In the genomic region with DNA sequence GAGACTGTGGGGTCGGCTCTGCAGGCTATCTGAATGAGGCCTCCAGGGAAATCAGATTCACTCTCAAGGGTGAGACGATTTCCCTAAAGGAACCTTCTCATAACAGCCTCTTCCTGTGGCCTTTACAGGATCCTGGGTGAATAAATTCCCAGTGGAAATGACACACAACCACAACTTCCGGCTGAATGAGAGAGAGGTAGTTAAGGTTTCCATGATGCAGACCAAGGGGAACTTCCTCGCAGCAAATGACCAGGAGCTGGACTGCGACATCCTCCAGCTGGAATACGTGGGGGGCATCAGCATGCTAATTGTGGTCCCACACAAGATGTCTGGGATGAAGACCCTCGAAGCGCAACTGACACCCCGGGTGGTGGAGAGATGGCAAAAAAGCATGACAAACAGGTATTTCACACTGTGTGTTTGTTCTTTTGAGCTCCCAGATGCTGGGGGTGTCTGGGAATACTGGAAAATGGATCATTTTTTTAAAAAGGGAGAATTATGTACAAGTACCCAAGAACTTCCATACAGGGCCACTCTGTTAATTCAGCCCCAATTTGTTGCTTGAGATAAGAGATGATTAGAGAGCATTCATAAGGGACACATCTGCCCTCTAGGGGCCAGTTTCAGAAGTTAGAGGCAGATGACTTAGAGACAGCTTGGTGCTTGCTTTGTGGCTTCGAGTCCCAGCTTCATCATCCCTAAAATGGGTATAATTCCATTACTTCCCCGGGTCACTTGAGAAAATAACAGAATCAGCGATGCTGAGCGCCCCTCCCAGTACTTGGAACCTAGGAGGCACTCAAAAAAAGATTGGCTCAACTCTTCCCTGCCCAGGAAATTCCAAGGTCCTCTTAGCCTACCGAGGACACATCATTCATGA, we compare ENCODE assay signal across 1 cellular context.
A peak's percentile ranks its signal among the peaks of the same experiment; 100 is the strongest.
TF ChIP-seq lines count a peak whose summit lies in the region.

No MANE protein-coding gene starts in this region.

TF ChIP-seq in K562, 482 proteins besides CTCF, POLR2A, EP300 and RAD21 (continued from another document and continues in another):
- TF ChIP-seq, protein P1, sequence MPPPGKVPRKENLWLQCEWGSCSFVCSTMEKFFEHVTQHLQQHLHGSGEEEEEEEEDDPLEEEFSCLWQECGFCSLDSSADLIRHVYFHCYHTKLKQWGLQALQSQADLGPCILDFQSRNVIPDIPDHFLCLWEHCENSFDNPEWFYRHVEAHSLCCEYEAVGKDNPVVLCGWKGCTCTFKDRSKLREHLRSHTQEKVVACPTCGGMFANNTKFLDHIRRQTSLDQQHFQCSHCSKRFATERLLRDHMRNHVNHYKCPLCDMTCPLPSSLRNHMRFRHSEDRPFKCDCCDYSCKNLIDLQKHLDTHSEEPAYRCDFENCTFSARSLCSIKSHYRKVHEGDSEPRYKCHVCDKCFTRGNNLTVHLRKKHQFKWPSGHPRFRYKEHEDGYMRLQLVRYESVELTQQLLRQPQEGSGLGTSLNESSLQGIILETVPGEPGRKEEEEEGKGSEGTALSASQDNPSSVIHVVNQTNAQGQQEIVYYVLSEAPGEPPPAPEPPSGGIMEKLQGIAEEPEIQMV (tag; conservative IDR thresholded peaks at IDR 0.05; ENCODE audit: low read depth): no peak
- TF ChIP-seq DACH1 (IDR thresholded peaks at IDR 0.05; ENCODE audit: partially characterized antibody) (no peak), STAT5A (IDR thresholded peaks at IDR 0.05; ENCODE audit: borderline replicate concordance, low read length) (no peak), ZNF311 (CRISPR knock-in tag; IDR thresholded peaks at IDR 0.05) (no peak), ZNF586 (CRISPR knock-in tag; conservative IDR thresholded peaks at IDR 0.05) (peak; percentile 12; the same call in 1 of the 2 replicates), CHD1 (IDR thresholded peaks at IDR 0.05; ENCODE audit: low read length) (no peak), ZNF699 (CRISPR knock-in tag; IDR thresholded peaks at IDR 0.05; ENCODE audit: insufficient replicate concordance) (no peak), SUPT5H (IDR thresholded peaks at IDR 0.05) (no peak), GABPA (tag; conservative IDR thresholded peaks at IDR 0.05; ENCODE audit: low read depth) (no peak), KLF13 (tag; IDR thresholded peaks at IDR 0.05; ENCODE audit: borderline replicate concordance, low read depth) (no peak), ZNF184 (CRISPR knock-in tag; IDR thresholded peaks at IDR 0.05) (no peak), CREBBP (IDR thresholded peaks at IDR 0.05; ENCODE audit: low read depth, low read length) (no peak), ETS2 (tag; IDR thresholded peaks at IDR 0.05; ENCODE audit: borderline replicate concordance, poor library complexity, severe bottlenecking) (no peak), U2AF1 (optimal IDR thresholded peaks at IDR 0.05; ENCODE audit: low read depth, low read length) (no peak), MED1 (CRISPR knock-in tag; IDR thresholded peaks at IDR 0.05; ENCODE audit: borderline replicate concordance) (no peak), BRF1 (IDR thresholded peaks at IDR 0.05; ENCODE audit: borderline replicate concordance, extremely low read depth, insufficient read length) (no peak), MEF2D (tag; conservative IDR thresholded peaks at IDR 0.05; ENCODE audit: low read depth) (no peak), CHCHD3 (CRISPR knock-in tag; IDR thresholded peaks at IDR 0.05) (no peak), CREB1 (IDR thresholded peaks at IDR 0.05) (no peak), CREB1 (CRISPR knock-in tag; IDR thresholded peaks at IDR 0.05) (no peak), XRCC3 (IDR thresholded peaks at IDR 0.05) (no peak), ZFP36 (IDR thresholded peaks at IDR 0.05; ENCODE audit: low read depth, low read length, partially characterized antibody) (no peak), SRSF9 (IDR thresholded peaks at IDR 0.05; ENCODE audit: borderline replicate concordance, low read depth, low read length) (no peak), SMC3 (conservative IDR thresholded peaks at IDR 0.05; ENCODE audit: insufficient read depth, low read depth, low read length) (peak; percentile 91), ZFP30 (CRISPR knock-in tag; IDR thresholded peaks at IDR 0.05; ENCODE audit: borderline replicate concordance) (no peak), LCOR (CRISPR knock-in tag; IDR thresholded peaks at IDR 0.05) (no peak), FUS (optimal IDR thresholded peaks at IDR 0.05; ENCODE audit: low read depth, low read length) (no peak), JUNB (CRISPR knock-in tag; conservative IDR thresholded peaks at IDR 0.05) (0 out of 2 replicates have a peak, but pooled peaks have one; percentile 28)
- TF ChIP-seq, protein P2, sequence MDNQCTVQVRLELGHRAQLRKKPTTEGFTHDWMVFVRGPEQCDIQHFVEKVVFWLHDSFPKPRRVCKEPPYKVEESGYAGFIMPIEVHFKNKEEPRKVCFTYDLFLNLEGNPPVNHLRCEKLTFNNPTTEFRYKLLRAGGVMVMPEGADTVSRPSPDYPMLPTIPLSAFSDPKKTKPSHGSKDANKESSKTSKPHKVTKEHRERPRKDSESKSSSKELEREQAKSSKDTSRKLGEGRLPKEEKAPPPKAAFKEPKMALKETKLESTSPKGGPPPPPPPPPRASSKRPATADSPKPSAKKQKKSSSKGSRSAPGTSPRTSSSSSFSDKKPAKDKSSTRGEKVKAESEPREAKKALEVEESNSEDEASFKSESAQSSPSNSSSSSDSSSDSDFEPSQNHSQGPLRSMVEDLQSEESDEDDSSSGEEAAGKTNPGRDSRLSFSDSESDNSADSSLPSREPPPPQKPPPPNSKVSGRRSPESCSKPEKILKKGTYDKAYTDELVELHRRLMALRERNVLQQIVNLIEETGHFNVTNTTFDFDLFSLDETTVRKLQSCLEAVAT (IDR thresholded peaks at IDR 0.05): no peak
- TF ChIP-seq, protein P3, sequence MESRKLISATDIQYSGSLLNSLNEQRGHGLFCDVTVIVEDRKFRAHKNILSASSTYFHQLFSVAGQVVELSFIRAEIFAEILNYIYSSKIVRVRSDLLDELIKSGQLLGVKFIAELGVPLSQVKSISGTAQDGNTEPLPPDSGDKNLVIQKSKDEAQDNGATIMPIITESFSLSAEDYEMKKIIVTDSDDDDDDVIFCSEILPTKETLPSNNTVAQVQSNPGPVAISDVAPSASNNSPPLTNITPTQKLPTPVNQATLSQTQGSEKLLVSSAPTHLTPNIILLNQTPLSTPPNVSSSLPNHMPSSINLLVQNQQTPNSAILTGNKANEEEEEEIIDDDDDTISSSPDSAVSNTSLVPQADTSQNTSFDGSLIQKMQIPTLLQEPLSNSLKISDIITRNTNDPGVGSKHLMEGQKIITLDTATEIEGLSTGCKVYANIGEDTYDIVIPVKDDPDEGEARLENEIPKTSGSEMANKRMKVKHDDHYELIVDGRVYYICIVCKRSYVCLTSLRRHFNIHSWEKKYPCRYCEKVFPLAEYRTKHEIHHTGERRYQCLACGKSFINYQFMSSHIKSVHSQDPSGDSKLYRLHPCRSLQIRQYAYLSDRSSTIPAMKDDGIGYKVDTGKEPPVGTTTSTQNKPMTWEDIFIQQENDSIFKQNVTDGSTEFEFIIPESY (CRISPR knock-in tag; IDR thresholded peaks at IDR 0.05): no peak
- TF ChIP-seq, protein P4, sequence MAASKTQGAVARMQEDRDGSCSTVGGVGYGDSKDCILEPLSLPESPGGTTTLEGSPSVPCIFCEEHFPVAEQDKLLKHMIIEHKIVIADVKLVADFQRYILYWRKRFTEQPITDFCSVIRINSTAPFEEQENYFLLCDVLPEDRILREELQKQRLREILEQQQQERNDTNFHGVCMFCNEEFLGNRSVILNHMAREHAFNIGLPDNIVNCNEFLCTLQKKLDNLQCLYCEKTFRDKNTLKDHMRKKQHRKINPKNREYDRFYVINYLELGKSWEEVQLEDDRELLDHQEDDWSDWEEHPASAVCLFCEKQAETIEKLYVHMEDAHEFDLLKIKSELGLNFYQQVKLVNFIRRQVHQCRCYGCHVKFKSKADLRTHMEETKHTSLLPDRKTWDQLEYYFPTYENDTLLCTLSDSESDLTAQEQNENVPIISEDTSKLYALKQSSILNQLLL (CRISPR knock-in tag; IDR thresholded peaks at IDR 0.05; ENCODE audit: borderline replicate concordance): no peak
- TF ChIP-seq, protein P5, sequence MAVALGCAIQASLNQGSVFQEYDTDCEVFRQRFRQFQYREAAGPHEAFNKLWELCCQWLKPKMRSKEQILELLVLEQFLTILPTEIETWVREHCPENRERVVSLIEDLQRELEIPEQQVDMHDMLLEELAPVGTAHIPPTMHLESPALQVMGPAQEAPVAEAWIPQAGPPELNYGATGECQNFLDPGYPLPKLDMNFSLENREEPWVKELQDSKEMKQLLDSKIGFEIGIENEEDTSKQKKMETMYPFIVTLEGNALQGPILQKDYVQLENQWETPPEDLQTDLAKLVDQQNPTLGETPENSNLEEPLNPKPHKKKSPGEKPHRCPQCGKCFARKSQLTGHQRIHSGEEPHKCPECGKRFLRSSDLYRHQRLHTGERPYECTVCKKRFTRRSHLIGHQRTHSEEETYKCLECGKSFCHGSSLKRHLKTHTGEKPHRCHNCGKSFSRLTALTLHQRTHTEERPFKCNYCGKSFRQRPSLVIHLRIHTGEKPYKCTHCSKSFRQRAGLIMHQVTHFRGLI (CRISPR knock-in tag; IDR thresholded peaks at IDR 0.05): no peak
- TF ChIP-seq, protein P6, sequence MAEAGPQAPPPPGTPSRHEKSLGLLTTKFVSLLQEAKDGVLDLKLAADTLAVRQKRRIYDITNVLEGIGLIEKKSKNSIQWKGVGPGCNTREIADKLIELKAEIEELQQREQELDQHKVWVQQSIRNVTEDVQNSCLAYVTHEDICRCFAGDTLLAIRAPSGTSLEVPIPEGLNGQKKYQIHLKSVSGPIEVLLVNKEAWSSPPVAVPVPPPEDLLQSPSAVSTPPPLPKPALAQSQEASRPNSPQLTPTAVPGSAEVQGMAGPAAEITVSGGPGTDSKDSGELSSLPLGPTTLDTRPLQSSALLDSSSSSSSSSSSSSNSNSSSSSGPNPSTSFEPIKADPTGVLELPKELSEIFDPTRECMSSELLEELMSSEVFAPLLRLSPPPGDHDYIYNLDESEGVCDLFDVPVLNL (CRISPR knock-in tag; IDR thresholded peaks at IDR 0.05; ENCODE audit: low read depth): no peak
- TF ChIP-seq, protein P7, sequence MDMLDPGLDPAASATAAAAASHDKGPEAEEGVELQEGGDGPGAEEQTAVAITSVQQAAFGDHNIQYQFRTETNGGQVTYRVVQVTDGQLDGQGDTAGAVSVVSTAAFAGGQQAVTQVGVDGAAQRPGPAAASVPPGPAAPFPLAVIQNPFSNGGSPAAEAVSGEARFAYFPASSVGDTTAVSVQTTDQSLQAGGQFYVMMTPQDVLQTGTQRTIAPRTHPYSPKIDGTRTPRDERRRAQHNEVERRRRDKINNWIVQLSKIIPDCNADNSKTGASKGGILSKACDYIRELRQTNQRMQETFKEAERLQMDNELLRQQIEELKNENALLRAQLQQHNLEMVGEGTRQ (CRISPR knock-in tag; IDR thresholded peaks at IDR 0.05): no peak
- TF ChIP-seq, protein P8, sequence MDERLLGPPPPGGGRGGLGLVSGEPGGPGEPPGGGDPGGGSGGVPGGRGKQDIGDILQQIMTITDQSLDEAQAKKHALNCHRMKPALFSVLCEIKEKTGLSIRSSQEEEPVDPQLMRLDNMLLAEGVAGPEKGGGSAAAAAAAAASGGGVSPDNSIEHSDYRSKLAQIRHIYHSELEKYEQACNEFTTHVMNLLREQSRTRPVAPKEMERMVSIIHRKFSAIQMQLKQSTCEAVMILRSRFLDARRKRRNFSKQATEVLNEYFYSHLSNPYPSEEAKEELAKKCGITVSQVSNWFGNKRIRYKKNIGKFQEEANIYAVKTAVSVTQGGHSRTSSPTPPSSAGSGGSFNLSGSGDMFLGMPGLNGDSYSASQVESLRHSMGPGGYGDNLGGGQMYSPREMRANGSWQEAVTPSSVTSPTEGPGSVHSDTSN (CRISPR knock-in tag; IDR thresholded peaks at IDR 0.05; ENCODE audit: low read depth): no peak
- TF ChIP-seq, protein P8 (tag; conservative IDR thresholded peaks at IDR 0.05; ENCODE audit: low read depth): no peak
- TF ChIP-seq, protein P9, sequence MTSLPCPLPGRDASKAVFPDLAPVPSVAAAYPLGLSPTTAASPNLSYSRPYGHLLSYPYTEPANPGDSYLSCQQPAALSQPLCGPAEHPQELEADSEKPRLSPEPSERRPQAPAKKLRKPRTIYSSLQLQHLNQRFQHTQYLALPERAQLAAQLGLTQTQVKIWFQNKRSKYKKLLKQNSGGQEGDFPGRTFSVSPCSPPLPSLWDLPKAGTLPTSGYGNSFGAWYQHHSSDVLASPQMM (CRISPR knock-in tag; IDR thresholded peaks at IDR 0.05): no peak
- TF ChIP-seq, protein P10, sequence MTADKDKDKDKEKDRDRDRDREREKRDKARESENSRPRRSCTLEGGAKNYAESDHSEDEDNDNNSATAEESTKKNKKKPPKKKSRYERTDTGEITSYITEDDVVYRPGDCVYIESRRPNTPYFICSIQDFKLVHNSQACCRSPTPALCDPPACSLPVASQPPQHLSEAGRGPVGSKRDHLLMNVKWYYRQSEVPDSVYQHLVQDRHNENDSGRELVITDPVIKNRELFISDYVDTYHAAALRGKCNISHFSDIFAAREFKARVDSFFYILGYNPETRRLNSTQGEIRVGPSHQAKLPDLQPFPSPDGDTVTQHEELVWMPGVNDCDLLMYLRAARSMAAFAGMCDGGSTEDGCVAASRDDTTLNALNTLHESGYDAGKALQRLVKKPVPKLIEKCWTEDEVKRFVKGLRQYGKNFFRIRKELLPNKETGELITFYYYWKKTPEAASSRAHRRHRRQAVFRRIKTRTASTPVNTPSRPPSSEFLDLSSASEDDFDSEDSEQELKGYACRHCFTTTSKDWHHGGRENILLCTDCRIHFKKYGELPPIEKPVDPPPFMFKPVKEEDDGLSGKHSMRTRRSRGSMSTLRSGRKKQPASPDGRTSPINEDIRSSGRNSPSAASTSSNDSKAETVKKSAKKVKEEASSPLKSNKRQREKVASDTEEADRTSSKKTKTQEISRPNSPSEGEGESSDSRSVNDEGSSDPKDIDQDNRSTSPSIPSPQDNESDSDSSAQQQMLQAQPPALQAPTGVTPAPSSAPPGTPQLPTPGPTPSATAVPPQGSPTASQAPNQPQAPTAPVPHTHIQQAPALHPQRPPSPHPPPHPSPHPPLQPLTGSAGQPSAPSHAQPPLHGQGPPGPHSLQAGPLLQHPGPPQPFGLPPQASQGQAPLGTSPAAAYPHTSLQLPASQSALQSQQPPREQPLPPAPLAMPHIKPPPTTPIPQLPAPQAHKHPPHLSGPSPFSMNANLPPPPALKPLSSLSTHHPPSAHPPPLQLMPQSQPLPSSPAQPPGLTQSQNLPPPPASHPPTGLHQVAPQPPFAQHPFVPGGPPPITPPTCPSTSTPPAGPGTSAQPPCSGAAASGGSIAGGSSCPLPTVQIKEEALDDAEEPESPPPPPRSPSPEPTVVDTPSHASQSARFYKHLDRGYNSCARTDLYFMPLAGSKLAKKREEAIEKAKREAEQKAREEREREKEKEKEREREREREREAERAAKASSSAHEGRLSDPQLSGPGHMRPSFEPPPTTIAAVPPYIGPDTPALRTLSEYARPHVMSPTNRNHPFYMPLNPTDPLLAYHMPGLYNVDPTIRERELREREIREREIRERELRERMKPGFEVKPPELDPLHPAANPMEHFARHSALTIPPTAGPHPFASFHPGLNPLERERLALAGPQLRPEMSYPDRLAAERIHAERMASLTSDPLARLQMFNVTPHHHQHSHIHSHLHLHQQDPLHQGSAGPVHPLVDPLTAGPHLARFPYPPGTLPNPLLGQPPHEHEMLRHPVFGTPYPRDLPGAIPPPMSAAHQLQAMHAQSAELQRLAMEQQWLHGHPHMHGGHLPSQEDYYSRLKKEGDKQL (CRISPR knock-in tag; IDR thresholded peaks at IDR 0.05; ENCODE audit: borderline replicate concordance): no peak
